Comparison of ENCODE assay signal across 8 cellular contexts in genomic region chr6:97282726-97283617, GRCh38. TPM values are rescaled to one million over a fixed set of nuclear protein-coding genes. Genes with fewer than 3 reads are reported as not detected.
DNase-seq lines count a peak whose midpoint lies in the region; ATAC-seq and TF ChIP-seq lines count a peak whose summit lies in the region.

A gene with protein sequence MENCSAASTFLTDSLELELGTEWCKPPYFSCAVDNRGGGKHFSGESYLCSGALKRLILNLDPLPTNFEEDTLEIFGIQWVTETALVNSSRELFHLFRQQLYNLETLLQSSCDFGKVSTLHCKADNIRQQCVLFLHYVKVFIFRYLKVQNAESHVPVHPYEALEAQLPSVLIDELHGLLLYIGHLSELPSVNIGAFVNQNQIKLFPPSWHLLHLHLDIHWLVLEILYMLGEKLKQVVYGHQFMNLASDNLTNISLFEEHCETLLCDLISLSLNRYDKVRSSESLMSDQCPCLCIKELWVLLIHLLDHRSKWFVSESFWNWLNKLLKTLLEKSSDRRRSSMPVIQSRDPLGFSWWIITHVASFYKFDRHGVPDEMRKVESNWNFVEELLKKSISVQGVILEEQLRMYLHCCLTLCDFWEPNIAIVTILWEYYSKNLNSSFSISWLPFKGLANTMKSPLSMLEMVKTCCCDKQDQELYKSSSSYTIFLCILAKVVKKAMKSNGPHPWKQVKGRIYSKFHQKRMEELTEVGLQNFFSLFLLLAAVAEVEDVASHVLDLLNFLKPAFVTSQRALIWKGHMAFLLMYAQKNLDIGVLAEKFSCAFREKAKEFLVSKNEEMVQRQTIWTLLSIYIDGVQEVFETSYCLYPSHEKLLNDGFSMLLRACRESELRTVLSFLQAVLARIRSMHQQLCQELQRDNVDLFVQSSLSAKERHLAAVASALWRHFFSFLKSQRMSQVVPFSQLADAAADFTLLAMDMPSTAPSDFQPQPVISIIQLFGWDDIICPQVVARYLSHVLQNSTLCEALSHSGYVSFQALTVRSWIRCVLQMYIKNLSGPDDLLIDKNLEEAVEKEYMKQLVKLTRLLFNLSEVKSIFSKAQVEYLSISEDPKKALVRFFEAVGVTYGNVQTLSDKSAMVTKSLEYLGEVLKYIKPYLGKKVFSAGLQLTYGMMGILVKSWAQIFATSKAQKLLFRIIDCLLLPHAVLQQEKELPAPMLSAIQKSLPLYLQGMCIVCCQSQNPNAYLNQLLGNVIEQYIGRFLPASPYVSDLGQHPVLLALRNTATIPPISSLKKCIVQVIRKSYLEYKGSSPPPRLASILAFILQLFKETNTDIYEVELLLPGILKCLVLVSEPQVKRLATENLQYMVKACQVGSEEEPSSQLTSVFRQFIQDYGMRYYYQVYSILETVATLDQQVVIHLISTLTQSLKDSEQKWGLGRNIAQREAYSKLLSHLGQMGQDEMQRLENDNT (minus strand): TSS chr6:97283216. CDS start chr6:97282477, 739 bp downstream.

- 1% methylated on average over 30 to 67 of the region's 67 CpGs for WGBS in testis, 2 donors

- H3K4me3 ChIP-seq in GM08714 (ENCODE audit: low read length): peak within 1 kb of the TSS; percentile 97
- H3K4me3 ChIP-seq in SK-N-MC: peak within 1 kb of the TSS; percentile 99
- peak within 1 kb of the TSS; percentile 88 to 92 for H3K4me3 ChIP-seq in testis

- peak within 1 kb of the TSS; percentile 93 for H3K4me3 Mint-ChIP-seq in activated naive CD4-positive, alpha-beta T cell treated with anti-CD3 and anti-CD28 coated beads for 36 hours

- H3K27me3 ChIP-seq in testis: no peaks in the 10 kb centered on the region

- intact Hi-C loops in activated naive CD4-positive, alpha-beta T cell treated with anti-CD3 and anti-CD28 coated beads for 36 hours (cut with micrococcal nuclease): loop anchor here (1.0 to 5.0 kb wide), 10 partner anchors 97 to 1706 kb away; partner anchors contain the start of genes FBXL4, GPR63, KLHL32 and MANEA
- intact Hi-C loops in testis (cut with DNase I; ENCODE audit: low total_unique reads): no loop called here

- ATAC-seq in HG02588 (IDR thresholded peaks at IDR 0.05; ENCODE audit: unreplicated experiment) (peak; percentile 98), omental fat pad (ENCODE audit: low FRiP score) (peak; percentile 92)

- peak within 1 kb of the TSS; percentile 78 for H3K27ac ChIP-seq in SK-N-MC
- peak within 1 kb of the TSS; percentile 59 to 74 for H3K27ac ChIP-seq in testis

- no peak for TF ChIP-seq POLR2A in testis (IDR thresholded peaks at IDR 0.05)

- H3K27me3 Mint-ChIP-seq in activated naive CD4-positive, alpha-beta T cell treated with anti-CD3 and anti-CD28 coated beads for 36 hours (ENCODE audit: low read depth): no peaks in the 10 kb centered on the region

- H3K4me1 ChIP-seq in testis: peaks cover 3% of the 10 kb centered on the region

- CTCF ChIA-PET in activated naive CD4-positive, alpha-beta T cell treated with anti-CD3 and anti-CD28 coated beads for 36 hours (lab: Charles Lee): interaction anchor here (0.6 kb wide), 1 partner anchor 93 kb away, joined by 3 read pairs; no protein-coding TSS in a partner anchor

- peak within 1 kb of the TSS; percentile 81 for H3K27ac Mint-ChIP-seq in activated naive CD4-positive, alpha-beta T cell treated with anti-CD3 and anti-CD28 coated beads for 36 hours

- peaks cover 40% of the 10 kb centered on the region for H3K36me3 ChIP-seq in SK-N-MC (ENCODE audit: insufficient read depth, low read length)
- no peaks in the 10 kb centered on the region for H3K36me3 ChIP-seq in testis (ENCODE audit: low read depth, missing control alignments)

- peak; percentile 72 for DNase-seq in NCI-H1048 (lab: John Stamatoyannopoulos, UW)
- DNase-seq in SK-N-MC (ENCODE audit: low read depth, low spot score): peak; percentile 89
- DNase-seq in activated naive CD4-positive, alpha-beta T cell treated with anti-CD3 and anti-CD28 coated beads for 36 hours: peak; percentile 97
- DNase-seq in glomerular endothelial cell (ENCODE audit: extremely low read depth, low read depth, low spot score): peak; percentile 86
- DNase-seq in omental fat pad (ENCODE audit: low spot score): peak; percentile 91
- peak; percentile 96 for DNase-seq in testis

- H3K9me3 ChIP-seq in SK-N-MC (ENCODE audit: low read depth, low read length) (no peaks in the 10 kb centered on the region), testis (no peaks in the 10 kb centered on the region)

- H3K4me1 Mint-ChIP-seq in activated naive CD4-positive, alpha-beta T cell treated with anti-CD3 and anti-CD28 coated beads for 36 hours (ENCODE audit: low read depth): peaks cover 21% of the 10 kb centered on the region

- peaks cover 25% of the 10 kb centered on the region for H3K36me3 Mint-ChIP-seq in activated naive CD4-positive, alpha-beta T cell treated with anti-CD3 and anti-CD28 coated beads for 36 hours (ENCODE audit: low read depth)

- H3K9ac ChIP-seq in SK-N-MC (ENCODE audit: insufficient read length): peak within 1 kb of the TSS; percentile 98

- H3K9me3 Mint-ChIP-seq in activated naive CD4-positive, alpha-beta T cell treated with anti-CD3 and anti-CD28 coated beads for 36 hours: no peaks in the 10 kb centered on the region

- TF ChIP-seq CTCF in omental fat pad (IDR thresholded peaks at IDR 0.05) (no peak), testis (IDR thresholded peaks at IDR 0.05) (no peak)

RNA-seq across cellular contexts. Expression of the gene that starts here (rescaled TPM):
- total RNA-seq in activated naive CD4-positive, alpha-beta T cell treated with anti-CD3 and anti-CD28 coated beads for 36 hours: 10 to 100 TPM; 34.1 to 37.4 TPM
- total RNA-seq in glomerular endothelial cell: 5.3 and 15.5 TPM in 2 replicates
- 1 to 10 TPM; 2.0 to 9.9 (median 4.7) TPM for total RNA-seq in omental fat pad
- total RNA-seq in testis: 10 to 100 TPM; 21.6 to 23.7 TPM
- 17.1 TPM for polyA plus RNA-seq in testis (ENCODE audit: insufficient read depth, low read depth, low replicate concordance)

Comparison
In these comparisons a context has a peak if more than half of its experiments do, and no peak if none do; other contexts are left out.
1. Peak in every context shown above with its lines: DNase-seq, ATAC-seq, H3K4me3 ChIP-seq and H3K27ac ChIP-seq.